Comparison of ENCODE assay signal across 13 cellular contexts in the genomic region with DNA sequence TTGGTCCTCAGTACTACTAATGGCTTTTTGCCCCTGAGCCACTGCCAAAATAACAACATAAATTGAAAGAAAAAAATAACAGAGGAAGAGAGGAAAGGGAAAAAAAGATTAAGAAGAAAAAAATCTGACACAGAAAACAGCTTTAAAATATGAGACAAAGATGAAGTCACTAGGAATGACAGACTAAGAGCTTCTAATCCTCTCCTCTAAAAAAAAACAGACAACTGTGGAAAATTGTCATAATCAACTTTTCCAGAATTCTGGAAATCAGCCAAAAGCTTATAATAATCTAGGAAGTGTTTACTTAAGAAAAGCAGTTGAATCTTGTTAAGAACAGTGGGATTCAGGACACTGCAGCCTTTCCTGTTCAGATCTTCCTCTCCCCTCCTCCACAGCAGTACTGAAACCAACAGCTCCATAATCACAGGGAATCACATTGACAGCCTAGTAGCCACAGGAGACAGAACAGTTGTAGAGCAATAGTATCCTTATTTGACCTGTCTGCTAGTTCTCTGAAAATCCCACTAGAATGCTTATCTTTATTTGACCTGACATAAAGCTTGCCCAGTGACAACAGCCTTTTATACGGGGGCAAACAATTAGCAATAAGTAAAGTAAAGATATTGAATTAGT. TPM values are rescaled to one million over a fixed set of nuclear protein-coding genes. Genes with fewer than 3 reads are reported as not detected.
DNase-seq lines count a peak whose midpoint lies in the region; ATAC-seq and TF ChIP-seq lines count a peak whose summit lies in the region.
"Had no signal": no experiment of that assay in that cellular context is flagged by ENCODE, and none has a peak within 500 bp of the region (broad histone marks: within the 10 kb centered on the region; RNA-seq: fewer than 3 reads in every experiment).

No MANE protein-coding gene starts in this region.

- no peaks in the 10 kb centered on the region for H3K27me3 ChIP-seq in Peyer's patch
- H3K27me3 ChIP-seq: transverse colon had no signal

- no peaks in the 10 kb centered on the region for H3K9me3 Mint-ChIP-seq in WTC11
- H3K9me3 Mint-ChIP-seq: IgD-negative memory B cell had no signal

- POLR2A ChIA-PET in WTC11 (lab: Charles Lee) = no interaction called here

- no peaks in the 10 kb centered on the region for H3K4me1 ChIP-seq in Peyer's patch

- no peak for TF ChIP-seq CTCF in WTC11 (IDR thresholded peaks at IDR 0.05)
- TF ChIP-seq CTCF in Peyer's patch (IDR thresholded peaks at IDR 0.05) = no peak

- no peaks in the 10 kb centered on the region for H3K4me1 Mint-ChIP-seq in WTC11

- DNase-seq in DMS 273 (lab: John Stamatoyannopoulos, UW; ENCODE audit: unreplicated experiment) = peak; percentile 4
- DNase-seq in DMS 273 treated with DMSO at 0.1 percent for 48 hours (lab: John Stamatoyannopoulos, UW) = no peak
- no peak for DNase-seq in WTC11 (ENCODE audit: low spot score)
- no peak for DNase-seq in left cardiac atrium
- DNase-seq in sciatic nerve (ENCODE audit: low spot score) = no peak
- DNase-seq in effector CD8-positive, alpha-beta T cell (lab: John Stamatoyannopoulos, UW) = no peak
- DNase-seq in Peyer's patch = no peak
- DNase-seq: NCI-H748 treated with DMSO at 0.1 percent for 48 hours; stimulated activated CD4-positive, alpha-beta T cell treated with anti-CD3 and anti-CD28 coated beads, Interleukin-2, amount 100 ng/mL, for 48 hours; transverse colon had no signal

- no peak overlapping the region for H3K27ac ChIP-seq in Peyer's patch
- H3K27ac ChIP-seq: 22Rv1, transverse colon had no signal

- intact Hi-C loops in left cardiac atrium (cut with DNase I) (no loop called here), sciatic nerve (cut with DNase I) (no loop called here)

- peaks cover 31% of the 10 kb centered on the region for H3K36me3 Mint-ChIP-seq in WTC11

- peak overlapping the region; percentile 13; the same call in 1 of the 2 replicates for H3K27ac Mint-ChIP-seq in WTC11

- TF ChIP-seq POLR2A in Peyer's patch (IDR thresholded peaks at IDR 0.05) = no peak

- no peak overlapping the region for H3K4me3 ChIP-seq in Peyer's patch
- H3K4me3 ChIP-seq: transverse colon had no signal

- CTCF ChIA-PET in WTC11 (lab: Charles Lee) = no interaction called here

- no peaks in the 10 kb centered on the region for H3K27me3 Mint-ChIP-seq in WTC11 (ENCODE audit: low read depth)
- H3K27me3 Mint-ChIP-seq: IgD-negative memory B cell had no signal

- H3K9me3 ChIP-seq in Peyer's patch = no peaks in the 10 kb centered on the region
- H3K9me3 ChIP-seq: transverse colon had no signal

- no peak overlapping the region for H3K4me3 Mint-ChIP-seq in WTC11
- H3K4me3 Mint-ChIP-seq: IgD-negative memory B cell had no signal

- ATAC-seq in WTC11 (no peak), left cardiac atrium (peak; percentile 80 to 85), sciatic nerve (peak; percentile 65), GM21367 (IDR thresholded peaks at IDR 0.05; ENCODE audit: unreplicated experiment) (no peak)

- peaks cover 0 to 70% (median 0%) of the 10 kb centered on the region in 3 donors for H3K36me3 ChIP-seq in Peyer's patch

TF ChIP-seq in WTC11, 78 proteins besides CTCF, POLR2A, EP300 and RAD21 (continues in another document):
- TF ChIP-seq NFYB (CRISPR knock-in tag; conservative IDR thresholded peaks at IDR 0.05; ENCODE audit: low read depth) (no peak), CREB1 (CRISPR knock-in tag; IDR thresholded peaks at IDR 0.05) (no peak), OVOL2 (CRISPR knock-in tag; IDR thresholded peaks at IDR 0.05; ENCODE audit: borderline replicate concordance) (no peak), MYBL2 (CRISPR knock-in tag; IDR thresholded peaks at IDR 0.05) (no peak), E2F1 (CRISPR knock-in tag; IDR thresholded peaks at IDR 0.05) (no peak), ZNF423 (CRISPR knock-in tag; IDR thresholded peaks at IDR 0.05) (no peak), ATF1 (CRISPR knock-in tag; IDR thresholded peaks at IDR 0.05) (no peak), ZNF396 (CRISPR knock-in tag; IDR thresholded peaks at IDR 0.05; ENCODE audit: borderline replicate concordance) (no peak), MAX (CRISPR knock-in tag; IDR thresholded peaks at IDR 0.05) (no peak)
- TF ChIP-seq, protein P1, sequence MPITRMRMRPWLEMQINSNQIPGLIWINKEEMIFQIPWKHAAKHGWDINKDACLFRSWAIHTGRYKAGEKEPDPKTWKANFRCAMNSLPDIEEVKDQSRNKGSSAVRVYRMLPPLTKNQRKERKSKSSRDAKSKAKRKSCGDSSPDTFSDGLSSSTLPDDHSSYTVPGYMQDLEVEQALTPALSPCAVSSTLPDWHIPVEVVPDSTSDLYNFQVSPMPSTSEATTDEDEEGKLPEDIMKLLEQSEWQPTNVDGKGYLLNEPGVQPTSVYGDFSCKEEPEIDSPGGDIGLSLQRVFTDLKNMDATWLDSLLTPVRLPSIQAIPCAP (CRISPR knock-in tag; IDR thresholded peaks at IDR 0.05) = no peak
- TF ChIP-seq, protein P2, sequence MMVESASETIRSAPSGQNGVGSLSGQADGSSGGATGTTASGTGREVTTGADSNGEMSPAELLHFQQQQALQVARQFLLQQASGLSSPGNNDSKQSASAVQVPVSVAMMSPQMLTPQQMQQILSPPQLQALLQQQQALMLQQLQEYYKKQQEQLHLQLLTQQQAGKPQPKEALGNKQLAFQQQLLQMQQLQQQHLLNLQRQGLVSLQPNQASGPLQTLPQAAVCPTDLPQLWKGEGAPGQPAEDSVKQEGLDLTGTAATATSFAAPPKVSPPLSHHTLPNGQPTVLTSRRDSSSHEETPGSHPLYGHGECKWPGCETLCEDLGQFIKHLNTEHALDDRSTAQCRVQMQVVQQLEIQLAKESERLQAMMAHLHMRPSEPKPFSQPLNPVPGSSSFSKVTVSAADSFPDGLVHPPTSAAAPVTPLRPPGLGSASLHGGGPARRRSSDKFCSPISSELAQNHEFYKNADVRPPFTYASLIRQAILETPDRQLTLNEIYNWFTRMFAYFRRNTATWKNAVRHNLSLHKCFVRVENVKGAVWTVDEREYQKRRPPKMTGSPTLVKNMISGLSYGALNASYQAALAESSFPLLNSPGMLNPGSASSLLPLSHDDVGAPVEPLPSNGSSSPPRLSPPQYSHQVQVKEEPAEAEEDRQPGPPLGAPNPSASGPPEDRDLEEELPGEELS (CRISPR knock-in tag; IDR thresholded peaks at IDR 0.05) = no peak
- TF ChIP-seq, protein P3, sequence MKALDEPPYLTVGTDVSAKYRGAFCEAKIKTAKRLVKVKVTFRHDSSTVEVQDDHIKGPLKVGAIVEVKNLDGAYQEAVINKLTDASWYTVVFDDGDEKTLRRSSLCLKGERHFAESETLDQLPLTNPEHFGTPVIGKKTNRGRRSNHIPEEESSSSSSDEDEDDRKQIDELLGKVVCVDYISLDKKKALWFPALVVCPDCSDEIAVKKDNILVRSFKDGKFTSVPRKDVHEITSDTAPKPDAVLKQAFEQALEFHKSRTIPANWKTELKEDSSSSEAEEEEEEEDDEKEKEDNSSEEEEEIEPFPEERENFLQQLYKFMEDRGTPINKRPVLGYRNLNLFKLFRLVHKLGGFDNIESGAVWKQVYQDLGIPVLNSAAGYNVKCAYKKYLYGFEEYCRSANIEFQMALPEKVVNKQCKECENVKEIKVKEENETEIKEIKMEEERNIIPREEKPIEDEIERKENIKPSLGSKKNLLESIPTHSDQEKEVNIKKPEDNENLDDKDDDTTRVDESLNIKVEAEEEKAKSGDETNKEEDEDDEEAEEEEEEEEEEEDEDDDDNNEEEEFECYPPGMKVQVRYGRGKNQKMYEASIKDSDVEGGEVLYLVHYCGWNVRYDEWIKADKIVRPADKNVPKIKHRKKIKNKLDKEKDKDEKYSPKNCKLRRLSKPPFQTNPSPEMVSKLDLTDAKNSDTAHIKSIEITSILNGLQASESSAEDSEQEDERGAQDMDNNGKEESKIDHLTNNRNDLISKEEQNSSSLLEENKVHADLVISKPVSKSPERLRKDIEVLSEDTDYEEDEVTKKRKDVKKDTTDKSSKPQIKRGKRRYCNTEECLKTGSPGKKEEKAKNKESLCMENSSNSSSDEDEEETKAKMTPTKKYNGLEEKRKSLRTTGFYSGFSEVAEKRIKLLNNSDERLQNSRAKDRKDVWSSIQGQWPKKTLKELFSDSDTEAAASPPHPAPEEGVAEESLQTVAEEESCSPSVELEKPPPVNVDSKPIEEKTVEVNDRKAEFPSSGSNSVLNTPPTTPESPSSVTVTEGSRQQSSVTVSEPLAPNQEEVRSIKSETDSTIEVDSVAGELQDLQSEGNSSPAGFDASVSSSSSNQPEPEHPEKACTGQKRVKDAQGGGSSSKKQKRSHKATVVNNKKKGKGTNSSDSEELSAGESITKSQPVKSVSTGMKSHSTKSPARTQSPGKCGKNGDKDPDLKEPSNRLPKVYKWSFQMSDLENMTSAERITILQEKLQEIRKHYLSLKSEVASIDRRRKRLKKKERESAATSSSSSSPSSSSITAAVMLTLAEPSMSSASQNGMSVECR (CRISPR knock-in tag; IDR thresholded peaks at IDR 0.05; ENCODE audit: borderline replicate concordance) = no peak

RNA-seq across cellular contexts. Expression of gene IBTK, which starts 41.6 kb away (rescaled TPM):
- total RNA-seq in WTC11 (2021) (20.4 to 24.1 TPM (median 21.0 TPM) in 3 replicates), left cardiac atrium (10 to 100 TPM; 22.3 to 31.8 TPM), sciatic nerve (38.2 TPM), Peyer's patch (10 to 100 TPM; 30.3 to 45.2 (median 35.9) TPM)

Comparison
In these comparisons a context has a peak if more than half of its experiments do, and no peak if none do; other contexts are left out.
1. ATAC-seq: peak in left cardiac atrium (2 of 2) and sciatic nerve (single experiment); none in WTC11 (single experiment) and GM21367 (single experiment).